ENCODE assay signal across 23 cellular contexts in genomic region chrX:152901816-152902501, GRCh38. TPM values are rescaled to one million over a fixed set of nuclear protein-coding genes. Genes with fewer than 3 reads are reported as not detected.
DNase-seq lines count a peak whose midpoint lies in the region; TF ChIP-seq lines count a peak whose summit lies in the region.
"Had no signal": no experiment of that assay in that cellular context is flagged by ENCODE, and none has a peak within 500 bp of the region (broad histone marks: within the 10 kb centered on the region; RNA-seq: fewer than 3 reads in every experiment).

No MANE protein-coding gene starts in this region.

- in situ Hi-C loops in GM13977 (cut with MboI; ENCODE audit: low pct_unique_long_range_greater_than_20kb, low sequenced_read_pairs, unreplicated experiment) = no loop called here

- H3K27me3 ChIP-seq in endodermal cell (ENCODE audit: control insufficient read depth, insufficient read depth, low read length, poor library complexity, severe bottlenecking) = no peaks in the 10 kb centered on the region
- H3K27me3 ChIP-seq: cardiac muscle cell had no signal

- WGBS in endodermal cell (ENCODE audit: insufficient coverage in 1 of 2, insufficient read length in 1 of 2), 2 experiments = 76 to 100% methylated on average over 1 to 15 of the region's 15 CpGs

- no peaks in the 10 kb centered on the region for H3K9me3 ChIP-seq in endodermal cell (ENCODE audit: control insufficient read depth, low read length)
- H3K9me3 ChIP-seq: gastrocnemius medialis had no signal

- H3K9me3 Mint-ChIP-seq in endodermal cell (peaks cover 43% of the 10 kb centered on the region), nephron (peaks cover 8% of the 10 kb centered on the region)
- H3K9me3 Mint-ChIP-seq: activated T-helper 2 cell treated with anti-CD3 and anti-CD28 coated beads, Interferon-gamma antibody, Interleukin-2, Interleukin-4, amounts not matched to agents 10 μg/mL and 5 μg/mL and 100 μg/mL, durations not matched to agents 14 hours and 24 hours and 36 hours; naive thymus-derived CD4-positive, alpha-beta T cell; stimulated activated naive B cell treated with anti-CD40 and anti-IgM and Interleukin-4, amounts not matched to agents 10 μg/mL and 1 μg/mL and 100 μg/mL, for 72 hours had no signal

- no peak for TF ChIP-seq CTCF in endodermal cell (conservative IDR thresholded peaks at IDR 0.05)
- no peak for TF ChIP-seq CTCF in nephron (IDR thresholded peaks at IDR 0.05; ENCODE audit: unreplicated experiment in 3 of 3)
- no peak for TF ChIP-seq CTCF in GM13977 (IDR thresholded peaks at IDR 0.05; ENCODE audit: extremely low read depth, insufficient read depth, missing control alignments)

- DNase-seq in Daoy (ENCODE audit: low read depth) (peak; percentile 46), NCI-H2227 treated with DMSO at 0.1 percent for 48 hours (lab: John Stamatoyannopoulos, UW) (peak; percentile 13), endodermal cell (peak; percentile 70), amygdala (lab: John Stamatoyannopoulos, UW) (no peak), OCI-M1 (lab: John Stamatoyannopoulos, UW) (no peak), NCI-H1105 (lab: John Stamatoyannopoulos, UW) (no peak), GM13977 (ENCODE audit: low spot score) (no peak)
- DNase-seq: activated CD4-positive, alpha-beta T cell treated with anti-CD3 and anti-CD28 coated beads for 4 hours; C1 segment of cervical spinal cord; gastrocnemius medialis; GDM1; GOT3; naive thymus-derived CD4-positive, alpha-beta T cell; NCI-H1694 treated with DMSO at 0.1 percent for 48 hours; NCI-H446; stimulated activated CD4-positive, alpha-beta T cell treated with anti-CD3 and anti-CD28 coated beads, Interleukin-2, amount 100 ng/mL, for 24 hours; stimulated activated naive B cell treated with anti-CD40 and anti-IgM and Interleukin-4, amounts not matched to agents 10 μg/mL and 1 μg/mL and 100 μg/mL, for 72 hours; SW 1271 had no signal

- H3K27ac ChIP-seq in endodermal cell (ENCODE audit: low read depth, low read length) = no peak overlapping the region
- H3K27ac ChIP-seq: cardiac muscle cell, gastrocnemius medialis had no signal

- H3K36me3 Mint-ChIP-seq in endodermal cell (ENCODE audit: low read depth) (peaks cover 2% of the 10 kb centered on the region), nephron (ENCODE audit: low read depth) (no peaks in the 10 kb centered on the region)
- H3K36me3 Mint-ChIP-seq: IgD-negative memory B cell; naive thymus-derived CD4-positive, alpha-beta T cell; stimulated activated naive B cell treated with anti-CD40 and anti-IgM and Interleukin-4, amounts not matched to agents 10 μg/mL and 1 μg/mL and 100 μg/mL, for 72 hours had no signal

- H3K4me1 Mint-ChIP-seq in endodermal cell (peaks cover 7% of the 10 kb centered on the region), nephron (peaks cover 12% of the 10 kb centered on the region)
- H3K4me1 Mint-ChIP-seq: stimulated activated naive B cell treated with anti-CD40 and anti-IgM and Interleukin-4, amounts not matched to agents 10 μg/mL and 1 μg/mL and 100 μg/mL, for 72 hours had no signal

- H3K27ac Mint-ChIP-seq in endodermal cell = peak overlapping the region; percentile 61
- peak overlapping the region; percentile 47 to 61 (median 48) for H3K27ac Mint-ChIP-seq in nephron
- H3K27ac Mint-ChIP-seq: activated T-helper 2 cell treated with anti-CD3 and anti-CD28 coated beads, Interferon-gamma antibody, Interleukin-2, Interleukin-4, amounts not matched to agents 10 μg/mL and 5 μg/mL and 100 μg/mL, durations not matched to agents 14 hours and 24 hours and 36 hours; IgD-negative memory B cell; naive thymus-derived CD4-positive, alpha-beta T cell; progenitor cell of endocrine pancreas; stimulated activated naive B cell treated with anti-CD40 and anti-IgM and Interleukin-4, amounts not matched to agents 10 μg/mL and 1 μg/mL and 100 μg/mL, for 72 hours had no signal

- no peaks in the 10 kb centered on the region for H3K4me1 ChIP-seq in endodermal cell (ENCODE audit: control insufficient read depth, insufficient read depth, low read length)
- H3K4me1 ChIP-seq: gastrocnemius medialis had no signal

- no peaks in the 10 kb centered on the region for H3K36me3 ChIP-seq in endodermal cell (ENCODE audit: control insufficient read depth, insufficient read depth, low read length)
- H3K36me3 ChIP-seq: cardiac muscle cell, gastrocnemius medialis had no signal

- H3K27me3 Mint-ChIP-seq in endodermal cell (ENCODE audit: insufficient read depth) (peaks cover 13% of the 10 kb centered on the region), nephron (ENCODE audit: low read depth) (peaks cover 1% of the 10 kb centered on the region)

- H3K9ac ChIP-seq in endodermal cell (ENCODE audit: extremely low read depth, low read length, poor library complexity, severe bottlenecking) = no peak overlapping the region

- H3K4me3 Mint-ChIP-seq in endodermal cell (no peak overlapping the region), nephron (peak overlapping the region in 2 of 3 experiments; percentile 6)
- H3K4me3 Mint-ChIP-seq: naive thymus-derived CD4-positive, alpha-beta T cell; stimulated activated naive B cell treated with anti-CD40 and anti-IgM and Interleukin-4, amounts not matched to agents 10 μg/mL and 1 μg/mL and 100 μg/mL, for 72 hours had no signal

- H3K4me3 ChIP-seq in endodermal cell (ENCODE audit: low read length) = no peak overlapping the region
- H3K4me3 ChIP-seq: cardiac muscle cell, gastrocnemius medialis had no signal

RNA-seq across cellular contexts. Expression of gene ZNF185, which starts 4.1 kb away (rescaled TPM):
- 3.6 and 4.0 TPM in 2 replicates for total RNA-seq in Daoy (2014; rRNA removed; shearing (Covaris generic))
- 10 to 100 TPM; 13.5 to 20.7 TPM for total RNA-seq in endodermal cell
- 10.1 TPM for polyA plus RNA-seq in endodermal cell (2013, experiment 1 of 2)
- 9.6 TPM for polyA plus RNA-seq in endodermal cell (2013, experiment 2 of 2)

Comparison
In these comparisons a context has a peak if more than half of its experiments do, and no peak if none do; other contexts are left out.
1. DNase-seq: peak in Daoy (single experiment), NCI-H2227 treated with DMSO at 0.1 percent for 48 hours (single experiment) and endodermal cell (single experiment); none in amygdala (0 of 56), OCI-M1 (single experiment), NCI-H1105 (single experiment) and GM13977 (single experiment).